ENCODE assay signal across 8 cellular contexts in genomic region chr2:238203104-238203972, GRCh38. TPM values are rescaled to one million over a fixed set of nuclear protein-coding genes. Genes with fewer than 3 reads are reported as not detected.
A peak's percentile ranks its signal among the peaks of the same experiment; 100 is the strongest.
DNase-seq lines count a peak whose midpoint lies in the region; ATAC-seq and TF ChIP-seq lines count a peak whose summit lies in the region.

Gene ILKAP (minus strand): TSS chr2:238203695. CDS start chr2:238203553, 142 bp downstream.

- H3K36me3 ChIP-seq in mucosa of stomach (ENCODE audit: control insufficient read depth, insufficient read depth, low read length) = no peaks in the 10 kb centered on the region

- DNase-seq in DMS153 (lab: John Stamatoyannopoulos, UW) (peak; percentile 39), erythroblast (lab: John Stamatoyannopoulos, UW) (peak; percentile 92 to 96)
- peak; percentile 91 for DNase-seq in activated T-cell treated with anti-CD3 and anti-CD28 coated beads, Interleukin-2, amount 50 U/mL, for 1 hour
- peak; percentile 71 to 73 for DNase-seq in stimulated activated CD8-positive, alpha-beta memory T cell treated with anti-CD3 and anti-CD28 coated beads, Interleukin-7, amount 100 ng/mL, for 1 hour (ENCODE audit: low read depth in 2 of 2)

- H3K4me1 Mint-ChIP-seq in IgD-negative memory B cell = peaks cover 30 to 39% (median 38%) of the 10 kb centered on the region in 3 donors

- H3K27me3 Mint-ChIP-seq in IgD-negative memory B cell = no peaks in the 10 kb centered on the region

- peak within 1 kb of the TSS; percentile 86 to 91 (median 90) for H3K27ac Mint-ChIP-seq in IgD-negative memory B cell

- peaks cover 16% of the 10 kb centered on the region for H3K4me1 ChIP-seq in mucosa of stomach (ENCODE audit: control insufficient read depth, insufficient read depth, low read length)

- H3K27me3 ChIP-seq in mucosa of stomach (ENCODE audit: control insufficient read depth, insufficient read depth, low read length) = peaks cover 3% of the 10 kb centered on the region

- no peaks in the 10 kb centered on the region for H3K9me3 ChIP-seq in mucosa of stomach (ENCODE audit: control insufficient read depth, low read length)

- H3K4me3 ChIP-seq in mucosa of stomach (ENCODE audit: low read length) = peak within 1 kb of the TSS; percentile 80

- H3K9ac ChIP-seq in mucosa of stomach (ENCODE audit: low read length) = peak within 1 kb of the TSS; percentile 90

- peak; percentile 79 for TF ChIP-seq POLR2A in erythroblast (IDR thresholded peaks at IDR 0.05; ENCODE audit: low read length)

- no peaks in the 10 kb centered on the region for H3K36me3 Mint-ChIP-seq in IgD-negative memory B cell

- peak within 1 kb of the TSS; percentile 85 to 96 (median 92) for H3K4me3 Mint-ChIP-seq in IgD-negative memory B cell

- ATAC-seq in GM21529 (IDR thresholded peaks at IDR 0.05; ENCODE audit: unreplicated experiment) = peak; percentile 94

- H3K9me3 Mint-ChIP-seq in IgD-negative memory B cell = no peaks in the 10 kb centered on the region

TF ChIP-seq in PFSK-1, 5 proteins besides CTCF, POLR2A, EP300 and RAD21:
- no peak; the same call in 1 of the 2 replicates for TF ChIP-seq TAF1 (IDR thresholded peaks at IDR 0.05; ENCODE audit: borderline replicate concordance, insufficient read depth, low read length)
- peak; percentile 57 for TF ChIP-seq POLR2AphosphoS5 (IDR thresholded peaks at IDR 0.05; ENCODE audit: low read depth, low read length)

RNA-seq across cellular contexts. Expression of gene ILKAP, which starts in this region (rescaled TPM):
- polyA plus RNA-seq in IgD-negative memory B cell = 50.2 TPM
- polyA plus RNA-seq in PFSK-1 (2012; ENCODE audit: insufficient read length, low read depth) = 88.9 TPM

Comparison
In these comparisons a context has a peak if more than half of its experiments do, and no peak if none do; other contexts are left out.
1. Peak in every context shown above with its lines: DNase-seq, ATAC-seq and H3K4me3 ChIP-seq.
2. DNase-seq: peak in every context shown above with its lines; median percentile 94 in erythroblast; 91 in activated T-cell treated with anti-CD3 and anti-CD28 coated beads, Interleukin-2, amount 50 U/mL, for 1 hour; 72 in stimulated activated CD8-positive, alpha-beta memory T cell treated with anti-CD3 and anti-CD28 coated beads, Interleukin-7, amount 100 ng/mL, for 1 hour; 39 in DMS153.